8 cellular contexts compared by ENCODE assay signal in the genomic region with DNA sequence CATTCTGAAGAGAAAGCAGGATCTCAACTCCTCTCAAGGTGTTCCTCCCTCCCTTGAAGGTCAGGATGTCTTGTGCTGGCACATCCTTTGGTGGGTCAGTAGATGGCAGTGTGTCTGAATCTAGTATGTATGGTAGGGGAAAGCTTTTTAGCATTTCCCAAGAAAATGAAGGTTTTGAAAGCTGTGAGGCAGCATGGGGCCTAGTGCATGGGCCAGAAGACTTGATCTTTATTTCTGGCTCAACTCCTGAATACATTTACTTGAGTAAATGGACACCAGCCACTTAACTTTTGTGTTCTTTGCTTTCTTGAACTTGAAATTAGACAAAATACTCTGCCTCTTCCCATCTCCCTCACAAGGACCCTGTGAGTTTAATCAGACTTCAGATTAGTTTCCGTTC.
A peak's percentile ranks its signal among the peaks of the same experiment; 100 is the strongest.
DNase-seq lines count a peak whose midpoint lies in the region; ATAC-seq and TF ChIP-seq lines count a peak whose summit lies in the region.

No MANE protein-coding gene starts in this region.

- TF ChIP-seq CTCF in A673 (conservative IDR thresholded peaks at IDR 0.05; ENCODE audit: low read depth, low read length) (peak; percentile 88), GM13977 (IDR thresholded peaks at IDR 0.05; ENCODE audit: extremely low read depth, insufficient read depth, missing control alignments) (peak; percentile 76), endothelial cell (IDR thresholded peaks at IDR 0.05; ENCODE audit: unreplicated experiment) (peak; percentile 56), mucosa of descending colon (IDR thresholded peaks at IDR 0.05) (no peak)

- CTCF ChIA-PET in A673 (lab: Charles Lee) = interaction anchor here (1.0 kb wide), 1 partner anchor 355 kb away, joined by 4 read pairs; no protein-coding TSS in a partner anchor

- ATAC-seq in HG02798 (IDR thresholded peaks at IDR 0.05; ENCODE audit: poor library complexity, unreplicated experiment) (peak; percentile 88), mucosa of descending colon (peak; percentile 76)

- H3K9me3 ChIP-seq in A673 (ENCODE audit: low read depth, low read length, poor library complexity, severe bottlenecking) (no peaks in the 10 kb centered on the region), mucosa of descending colon (no peaks in the 10 kb centered on the region)

- no peaks in the 10 kb centered on the region for H3K27me3 ChIP-seq in A673 (replicated peaks; ENCODE audit: insufficient read depth, low read depth, low read length, poor library complexity)

- H3K36me3 ChIP-seq in A673 (ENCODE audit: insufficient read depth, low read length, poor library complexity, severe bottlenecking) (no peaks in the 10 kb centered on the region), mucosa of descending colon (ENCODE audit: low read depth) (no peaks in the 10 kb centered on the region)

- H3K9me3 Mint-ChIP-seq in endothelial cell (ENCODE audit: unreplicated experiment) = no peaks in the 10 kb centered on the region

- DNase-seq in A673 (ENCODE audit: low spot score) (peak; percentile 85), GM13977 (ENCODE audit: low spot score) (peak; percentile 28), NCI-H146 (lab: John Stamatoyannopoulos, UW) (peak; percentile 45), endothelial cell (ENCODE audit: low spot score) (peak; percentile 37), mucosa of descending colon (peak in 1 of 3 donors; percentile 19), superior temporal gyrus (ENCODE audit: extremely low spot score) (peak; percentile 84)
- DNase-seq in activated CD4-positive, alpha-beta T cell treated with anti-CD3 and anti-CD28 coated beads, Interleukin-2, amount 50 U/mL, for 1 hour = peak; percentile 11

- BruUV-seq in A673 (replicated peaks; lab: Mats Ljungman, UMichigan) = no TSS peak

- POLR2A ChIA-PET in A673 (lab: Charles Lee; ENCODE audit: low non-redundant PET) = no interaction called here

- no peaks in the 10 kb centered on the region for H3K27me3 Mint-ChIP-seq in endothelial cell (ENCODE audit: unreplicated experiment)

- peak overlapping the region; percentile 27 for H3K27ac ChIP-seq in A673 (ENCODE audit: low read depth, low read length, poor library complexity, severe bottlenecking)

- in situ Hi-C loops in GM13977 (cut with MboI; ENCODE audit: low pct_unique_long_range_greater_than_20kb, low sequenced_read_pairs, unreplicated experiment) = no loop called here

- intact Hi-C loops in A673 (cut with micrococcal nuclease; ENCODE audit: unreplicated experiment) = no loop called here
- intact Hi-C loops in mucosa of descending colon (cut with DNase I, micrococcal nuclease) = no loop called here

- H3K4me1 Mint-ChIP-seq in endothelial cell (ENCODE audit: unreplicated experiment) = no peaks in the 10 kb centered on the region

- H3K4me3 Mint-ChIP-seq in endothelial cell (ENCODE audit: unreplicated experiment) = no peak overlapping the region

- H3K4me1 ChIP-seq in A673 (ENCODE audit: insufficient read depth, low read length, poor library complexity, severe bottlenecking) (peaks cover 17% of the 10 kb centered on the region), mucosa of descending colon (ENCODE audit: low read depth) (no peaks in the 10 kb centered on the region)

- H3K27ac Mint-ChIP-seq in endothelial cell (ENCODE audit: unreplicated experiment) = no peak overlapping the region

- no peaks in the 10 kb centered on the region for H3K36me3 Mint-ChIP-seq in endothelial cell (ENCODE audit: low read depth, unreplicated experiment)

- no peak overlapping the region for H3K4me3 ChIP-seq in A673 (ENCODE audit: low read depth, low read length, poor library complexity, severe bottlenecking)
- no peak overlapping the region for H3K4me3 ChIP-seq in mucosa of descending colon
